ENCODE assay signal across 26 cellular contexts in the genomic region with DNA sequence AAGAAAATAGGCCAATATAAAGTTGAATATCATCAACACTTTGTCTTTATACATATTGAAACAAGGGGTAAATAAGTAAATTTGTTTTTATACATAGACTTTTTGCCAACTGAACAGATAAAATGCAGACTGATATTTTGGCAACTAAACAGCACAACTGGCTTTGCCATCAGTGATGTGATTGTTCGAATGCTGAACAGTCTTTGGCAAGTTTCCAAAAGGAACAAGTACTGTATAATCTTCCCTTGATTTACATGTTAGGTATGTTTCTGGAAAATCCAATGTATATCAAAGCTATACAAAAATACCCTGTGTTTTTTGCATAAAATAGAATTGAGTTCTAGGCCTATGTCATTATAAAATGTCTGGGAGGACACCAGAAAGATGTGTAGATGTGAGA. TPM values are rescaled to one million over a fixed set of nuclear protein-coding genes. Genes with fewer than 3 reads are reported as not detected.
"Had no signal": no experiment of that assay in that cellular context is flagged by ENCODE, and none has a peak within 500 bp of the region (broad histone marks: within the 10 kb centered on the region; RNA-seq: fewer than 3 reads in every experiment).

No MANE protein-coding gene starts in this region.

- H3K27me3 ChIP-seq: breast epithelium had no signal

- H3K36me3 ChIP-seq: breast epithelium had no signal

- H3K4me3 ChIP-seq: breast epithelium had no signal

- DNase-seq: activated CD4-positive, alpha-beta T cell treated with anti-CD3 and anti-CD28 coated beads for 48 hours; activated CD4-positive, alpha-beta T cell treated with anti-CD3 and anti-CD28 coated beads, Interleukin-2, amount 50 U/mL, for 4 hours; activated CD4-positive, CD25-positive, alpha-beta regulatory T cell treated with anti-CD3 and anti-CD28 coated beads, Interleukin-2, amount 50 U/mL, for 72 hours; activated CD8-positive, alpha-beta memory T cell treated with anti-CD3 and anti-CD28 coated beads, Interleukin-2, amount 50 U/mL, for 48 hours; activated CD8-positive, alpha-beta T cell treated with anti-CD3 and anti-CD28 coated beads, Interleukin-2, amount 10 ng/mL, durations not matched to agents 7 days and 5 days; activated effector memory CD4-positive, alpha-beta T cell treated with Interleukin-2 at 50 U/mL for 16 hours; activated naive CD4-positive, alpha-beta T cell; activated T-cell treated with anti-CD3 and anti-CD28 coated beads, Interleukin-2, amount 50 U/mL, for 1 hour; aorta; caudate nucleus; KBM-7; NCI-H1092; NCI-H1436; NCI-H1694 treated with DMSO at 0.1 percent for 48 hours; NCI-H2029 treated with DMSO at 0.1 percent for 48 hours; NCI-H2227 treated with DMSO at 0.1 percent for 48 hours; NCI-H510A; NCI-H526 treated with DMSO at 0.1 percent for 48 hours; SIG-M5; T-helper 17 cell; T-helper 9 cell had no signal

- ATAC-seq: activated CD8-positive, alpha-beta T cell treated with anti-CD3 and anti-CD28 coated beads, Interleukin-2, amount 10 ng/mL, durations not matched to agents 7 days and 5 days; T-helper 17 cell had no signal

- H3K4me1 ChIP-seq: breast epithelium had no signal

- H3K27ac ChIP-seq: breast epithelium had no signal

- H3K9me3 ChIP-seq: breast epithelium had no signal

RNA-seq across cellular contexts. Expression of gene ANKRD1, which starts 18.2 kb away (rescaled TPM):
- total RNA-seq: activated CD8-positive, alpha-beta T cell treated with anti-CD3 and anti-CD28 coated beads, Interleukin-2, amount 10 ng/mL, durations not matched to agents 7 days and 5 days; activated T-helper 1 cell treated with anti-CD3 and anti-CD28 coated beads, Interleukin-12 subunit alpha, Interleukin-12 subunit beta, Interleukin-2, Interleukin-4 antibody, amounts not matched to agents 30 ng/mL and 10 ng/mL and 1 ng/mL, durations not matched to agents 14 hours and 24 hours and 36 hours; cerebellum; OCI-LY7; T-helper 17 cell; WTC11 had no signal
